Comparison of ENCODE assay signal across 19 cellular contexts in the genomic region with DNA sequence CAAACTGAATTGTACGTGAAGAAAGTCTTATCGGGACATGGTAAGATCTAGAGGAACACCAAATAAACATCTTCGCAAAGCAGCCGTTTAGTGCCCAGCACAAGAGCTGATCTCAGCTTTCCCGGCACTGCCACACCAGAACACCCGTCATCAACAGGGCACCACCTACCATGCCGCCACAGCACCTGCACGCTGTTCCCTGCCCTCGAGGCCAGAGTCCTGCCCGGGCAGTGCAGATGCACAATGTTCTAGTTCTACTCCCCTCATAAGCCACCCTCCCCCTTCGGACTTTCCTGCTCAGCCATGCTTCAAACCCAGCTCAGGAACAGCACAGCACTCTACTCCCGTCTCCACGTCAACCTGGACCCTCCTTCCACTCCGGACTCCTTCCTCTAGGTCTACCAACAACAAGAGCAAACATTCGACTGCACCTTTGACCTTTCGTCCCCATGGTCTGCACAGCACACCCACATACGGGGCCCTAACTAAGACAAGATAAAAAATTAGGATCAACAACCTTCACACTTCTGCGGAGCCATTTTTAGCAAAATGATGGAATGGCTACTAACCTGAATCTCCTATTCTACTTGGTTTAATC.
"Had no signal": no experiment of that assay in that cellular context is flagged by ENCODE, and none has a peak within 500 bp of the region (broad histone marks: within the 10 kb centered on the region; RNA-seq: fewer than 3 reads in every experiment).

No MANE protein-coding gene starts in this region.

- H3K27me3 Mint-ChIP-seq: activated CD4-positive, alpha-beta T cell treated with anti-CD3 and anti-CD28 coated beads, Interleukin-2, amount 10 ng/mL, durations not matched to agents 7 days and 5 days; activated T-cell treated with anti-CD3 and anti-CD28 coated beads, Interleukin-2, amount 50 U/mL, for 24 hours; type B pancreatic cell had no signal

- H3K9me3 Mint-ChIP-seq: activated CD4-positive, alpha-beta T cell treated with anti-CD3 and anti-CD28 coated beads, Interleukin-2, amount 10 ng/mL, durations not matched to agents 7 days and 5 days; activated naive CD4-positive, alpha-beta T cell treated with anti-CD3 and anti-CD28 coated beads, Interleukin-2, amount 50 U/mL, for 72 hours; activated T-cell treated with anti-CD3 and anti-CD28 coated beads, Interleukin-2, amount 50 U/mL, for 24 hours; neural crest cell; type B pancreatic cell had no signal

- H3K36me3 ChIP-seq: prostate gland had no signal

- H3K4me1 Mint-ChIP-seq: neural crest cell had no signal

- ATAC-seq: activated CD8-positive, alpha-beta T cell treated with anti-CD3 and anti-CD28 coated beads, Interleukin-2, amount 10 ng/mL, durations not matched to agents 7 days and 5 days; activated naive CD4-positive, alpha-beta T cell treated with anti-CD3 and anti-CD28 coated beads, Interleukin-2, amount 50 U/mL, for 72 hours had no signal

- DNase-seq: activated CD4-positive, alpha-beta T cell treated with anti-CD3 and anti-CD28 coated beads, Interleukin-2, amount 10 ng/mL, durations not matched to agents 7 days and 5 days; activated CD4-positive, CD25-positive, alpha-beta regulatory T cell; activated CD8-positive, alpha-beta T cell treated with anti-CD3 and anti-CD28 coated beads, Interleukin-2, amount 10 ng/mL, durations not matched to agents 7 days and 5 days; activated effector memory CD4-positive, alpha-beta T cell treated with anti-CD3 and anti-CD28 coated beads, Interleukin-2, amount 50 U/mL, for 16 hours; activated T-cell treated with anti-CD3 and anti-CD28 coated beads, Interleukin-2, amount 50 U/mL, for 24 hours; adrenal gland; dorsolateral prefrontal cortex; foreskin fibroblast; hippocampal formation; islet precursor cell; stomach; SW 1271 had no signal

- H3K27me3 ChIP-seq: adrenal gland, cardiac muscle cell, dorsolateral prefrontal cortex, right atrium auricular region, stomach had no signal

- H3K4me3 ChIP-seq: adrenal gland, cardiac muscle cell, dorsolateral prefrontal cortex, prostate gland, right atrium auricular region, stomach had no signal

- H3K27ac ChIP-seq: adrenal gland, cardiac muscle cell, dorsolateral prefrontal cortex, epithelial cell of prostate, prostate gland, right atrium auricular region, stomach had no signal

- H3K4me3 Mint-ChIP-seq: activated CD4-positive, alpha-beta T cell treated with anti-CD3 and anti-CD28 coated beads, Interleukin-2, amount 10 ng/mL, durations not matched to agents 7 days and 5 days; activated CD8-positive, alpha-beta T cell treated with anti-CD3 and anti-CD28 coated beads, Interleukin-2, amount 10 ng/mL, durations not matched to agents 7 days and 5 days; activated T-cell treated with anti-CD3 and anti-CD28 coated beads, Interleukin-2, amount 50 U/mL, for 24 hours; neural crest cell; type B pancreatic cell had no signal

- H3K4me1 ChIP-seq: adrenal gland, prostate gland had no signal

- H3K27ac Mint-ChIP-seq: activated CD8-positive, alpha-beta T cell treated with anti-CD3 and anti-CD28 coated beads, Interleukin-2, amount 10 ng/mL, durations not matched to agents 7 days and 5 days; activated T-cell treated with anti-CD3 and anti-CD28 coated beads, Interleukin-2, amount 50 U/mL, for 24 hours; type B pancreatic cell had no signal

- H3K9me3 ChIP-seq: adrenal gland, prostate gland, right atrium auricular region, stomach had no signal
